13 cellular contexts compared by ENCODE assay signal in genomic region chr20:38878798-38879197, GRCh38. TPM values are rescaled to one million over a fixed set of nuclear protein-coding genes. Genes with fewer than 3 reads are reported as not detected.
A peak's percentile ranks its signal among the peaks of the same experiment; 100 is the strongest.
DNase-seq lines count a peak whose midpoint lies in the region; ATAC-seq, FAIRE-seq and TF ChIP-seq lines count a peak whose summit lies in the region.
"Had no signal": no experiment of that assay in that cellular context is flagged by ENCODE, and none has a peak within 500 bp of the region (broad histone marks: within the 10 kb centered on the region; RNA-seq: fewer than 3 reads in every experiment).

No MANE protein-coding gene starts in this region.

- peak; percentile 64 to 75 for DNase-seq in T47D (ENCODE audit: low read depth in 1 of 2, low spot score in 1 of 2)
- DNase-seq in breast epithelium (ENCODE audit: low spot score in 2 of 2): no peak
- DNase-seq in activated T-helper 2 cell treated with anti-CD3 and anti-CD28 coated beads, Interferon-gamma antibody, Interleukin-2, Interleukin-4, amounts not matched to agents 10 μg/mL and 5 μg/mL and 100 μg/mL, durations not matched to agents 14 hours and 24 hours and 36 hours (ENCODE audit: low spot score): no peak
- DNase-seq in iPS-NIHi11 (ENCODE audit: low spot score): peak; percentile 87
- DNase-seq in urothelium cell line (ENCODE audit: low spot score): peak; percentile 69
- DNase-seq in BE2C: no peak
- DNase-seq in DMS79 (lab: John Stamatoyannopoulos, UW): no peak
- DNase-seq: KG1, OCI-M1, upper lobe of left lung had no signal

- H3K27me3 ChIP-seq in breast epithelium: peaks cover 0 to 7% of the 10 kb centered on the region in 2 donors
- no peaks in the 10 kb centered on the region for H3K27me3 ChIP-seq in BE2C
- H3K27me3 ChIP-seq: upper lobe of left lung had no signal

- no peak overlapping the region for H3K4me3 ChIP-seq in breast epithelium
- H3K4me3 ChIP-seq in BE2C (ENCODE audit: low read depth, low read length): no peak overlapping the region
- H3K4me3 ChIP-seq: upper lobe of left lung had no signal

- peaks cover 42% of the 10 kb centered on the region for H3K36me3 Mint-ChIP-seq in activated T-helper 2 cell treated with anti-CD3 and anti-CD28 coated beads, Interferon-gamma antibody, Interleukin-2, Interleukin-4, amounts not matched to agents 10 μg/mL and 5 μg/mL and 100 μg/mL, durations not matched to agents 14 hours and 24 hours and 36 hours (ENCODE audit: low read depth)

- no peak overlapping the region for H3K4me3 Mint-ChIP-seq in activated T-helper 2 cell treated with anti-CD3 and anti-CD28 coated beads, Interferon-gamma antibody, Interleukin-2, Interleukin-4, amounts not matched to agents 10 μg/mL and 5 μg/mL and 100 μg/mL, durations not matched to agents 14 hours and 24 hours and 36 hours (ENCODE audit: low read depth)

- no peaks in the 10 kb centered on the region for H3K4me1 ChIP-seq in breast epithelium
- H3K4me1 ChIP-seq in BE2C: peaks cover 77% of the 10 kb centered on the region

- in situ Hi-C loops in T47D (cut with HindIII; ENCODE audit: low pct_unique_long_range_greater_than_20kb, low sequenced_read_pairs): no loop called here

- TF ChIP-seq CTCF in breast epithelium (IDR thresholded peaks at IDR 0.05) (no peak), BE2C (IDR thresholded peaks at IDR 0.05; ENCODE audit: low read depth, low read length) (no peak)

- H3K27me3 Mint-ChIP-seq in activated T-helper 2 cell treated with anti-CD3 and anti-CD28 coated beads, Interferon-gamma antibody, Interleukin-2, Interleukin-4, amounts not matched to agents 10 μg/mL and 5 μg/mL and 100 μg/mL, durations not matched to agents 14 hours and 24 hours and 36 hours (ENCODE audit: low read depth): no peaks in the 10 kb centered on the region

- FAIRE-seq in urothelium cell line (lab: Jason Lieb, UNC): no peak
- FAIRE-seq: endometrium had no signal

- H3K9me3 Mint-ChIP-seq in activated T-helper 2 cell treated with anti-CD3 and anti-CD28 coated beads, Interferon-gamma antibody, Interleukin-2, Interleukin-4, amounts not matched to agents 10 μg/mL and 5 μg/mL and 100 μg/mL, durations not matched to agents 14 hours and 24 hours and 36 hours: no peaks in the 10 kb centered on the region

- H3K27ac ChIP-seq in breast epithelium: no peak overlapping the region
- H3K27ac ChIP-seq: C4-2B, upper lobe of left lung had no signal

- peaks cover 66% of the 10 kb centered on the region for H3K4me1 Mint-ChIP-seq in activated T-helper 2 cell treated with anti-CD3 and anti-CD28 coated beads, Interferon-gamma antibody, Interleukin-2, Interleukin-4, amounts not matched to agents 10 μg/mL and 5 μg/mL and 100 μg/mL, durations not matched to agents 14 hours and 24 hours and 36 hours (ENCODE audit: low read depth)

- H3K36me3 ChIP-seq in breast epithelium (no peaks in the 10 kb centered on the region), BE2C (no peaks in the 10 kb centered on the region)
- H3K36me3 ChIP-seq: upper lobe of left lung had no signal

- peak overlapping the region; percentile 47 for H3K27ac Mint-ChIP-seq in activated T-helper 2 cell treated with anti-CD3 and anti-CD28 coated beads, Interferon-gamma antibody, Interleukin-2, Interleukin-4, amounts not matched to agents 10 μg/mL and 5 μg/mL and 100 μg/mL, durations not matched to agents 14 hours and 24 hours and 36 hours

- H3K9me3 ChIP-seq in breast epithelium (no peaks in the 10 kb centered on the region), BE2C (no peaks in the 10 kb centered on the region)
- H3K9me3 ChIP-seq: upper lobe of left lung had no signal

- ATAC-seq in HG03025 (IDR thresholded peaks at IDR 0.05; ENCODE audit: low FRiP score, unreplicated experiment): no peak

- TF ChIP-seq POLR2A in breast epithelium (IDR thresholded peaks at IDR 0.05): no peak

- intact Hi-C loops in breast epithelium (cut with DNase I; ENCODE audit: low total_unique reads): no loop called here
- intact Hi-C loops in activated T-helper 2 cell treated with anti-CD3 and anti-CD28 coated beads, Interferon-gamma antibody, Interleukin-2, Interleukin-4, amounts not matched to agents 10 μg/mL and 5 μg/mL and 100 μg/mL, durations not matched to agents 14 hours and 24 hours and 36 hours (cut with micrococcal nuclease): no loop called here

RNA-seq across cellular contexts. Expression of gene FAM83D, which starts 47.4 kb away (rescaled TPM):
- total RNA-seq in breast epithelium: under 1 TPM; 0.33 to 0.64 (median 0.59) TPM
- total RNA-seq in activated T-helper 2 cell treated with anti-CD3 and anti-CD28 coated beads, Interferon-gamma antibody, Interleukin-2, Interleukin-4, amounts not matched to agents 10 μg/mL and 5 μg/mL and 100 μg/mL, durations not matched to agents 14 hours and 24 hours and 36 hours: 15.4 and 15.6 TPM in 2 replicates
- polyA plus RNA-seq in BE2C (2012; ENCODE audit: insufficient read depth, insufficient read length, low read depth): 14.6 TPM

Comparison
In these comparisons a context has a peak if more than half of its experiments do, and no peak if none do; other contexts are left out.
1. DNase-seq: peak in T47D (2 of 2), iPS-NIHi11 (single experiment) and urothelium cell line (single experiment); none in breast epithelium (0 of 2), activated T-helper 2 cell treated with anti-CD3 and anti-CD28 coated beads, Interferon-gamma antibody, Interleukin-2, Interleukin-4, amounts not matched to agents 10 μg/mL and 5 μg/mL and 100 μg/mL, durations not matched to agents 14 hours and 24 hours and 36 hours (single experiment), BE2C (single experiment) and DMS79 (single experiment).